ENCODE assay signal across 8 cellular contexts in genomic region chr14:95998656-95999055, GRCh38. TPM values are rescaled to one million over a fixed set of nuclear protein-coding genes. Genes with fewer than 3 reads are reported as not detected.
DNase-seq lines count a peak whose midpoint lies in the region; ATAC-seq and TF ChIP-seq lines count a peak whose summit lies in the region.

No MANE protein-coding gene starts in this region.

- H3K4me3 ChIP-seq in dorsolateral prefrontal cortex = no peak overlapping the region

- TF ChIP-seq CTCF in dorsolateral prefrontal cortex (IDR thresholded peaks at IDR 0.05 in 54 of 56, conservative IDR thresholded peaks at IDR 0.05 in 2 of 56; ENCODE audit: low read depth in 1 of 56, partially characterized antibody in 56 of 56) (peak; percentile 25 to 83 (median 61)), progenitor cell of endocrine pancreas (IDR thresholded peaks at IDR 0.05; ENCODE audit: unreplicated experiment) (peak; percentile 41)

- intact Hi-C loops in dorsolateral prefrontal cortex (cut with DNase I) = loop anchor here (1.0 to 10.0 kb wide), 6 partner anchors 39 to 426 kb away; partner anchors contain the start of gene C14orf132 (in 1 of the 2)

- no peak overlapping the region for H3K27ac ChIP-seq in dorsolateral prefrontal cortex

- H3K9me3 Mint-ChIP-seq in progenitor cell of endocrine pancreas (ENCODE audit: low read depth) = peaks cover 5% of the 10 kb centered on the region

- ATAC-seq in GM21447 (IDR thresholded peaks at IDR 0.05; ENCODE audit: unreplicated experiment) = no peak

- in situ Hi-C loops in G401 (cut with HindIII; ENCODE audit: low sequenced_read_pairs) = no loop called here

- H3K4me1 Mint-ChIP-seq in progenitor cell of endocrine pancreas (ENCODE audit: low read depth) = peaks cover 2% of the 10 kb centered on the region

- no peak overlapping the region for H3K27ac Mint-ChIP-seq in progenitor cell of endocrine pancreas

- peaks cover 5% of the 10 kb centered on the region for H3K27me3 Mint-ChIP-seq in progenitor cell of endocrine pancreas

- no peak overlapping the region for H3K4me3 Mint-ChIP-seq in progenitor cell of endocrine pancreas (ENCODE audit: low read depth)

- no peaks in the 10 kb centered on the region for H3K36me3 Mint-ChIP-seq in progenitor cell of endocrine pancreas (ENCODE audit: insufficient read depth)

- H3K27me3 ChIP-seq in dorsolateral prefrontal cortex = peaks cover 0 to 27% (median 3%) of the 10 kb centered on the region in 45 donors

- DNase-seq in G401 (ENCODE audit: low spot score) (peak; percentile 68), NCI-H2196 treated with DMSO at 0.1 percent for 48 hours (lab: John Stamatoyannopoulos, UW; ENCODE audit: unreplicated experiment) (peak; percentile 0), dorsolateral prefrontal cortex (no peak), progenitor cell of endocrine pancreas (ENCODE audit: low spot score, unreplicated experiment) (no peak), CD1c-positive myeloid dendritic cell (ENCODE audit: extremely low spot score) (no peak), NCI-H1930 (lab: John Stamatoyannopoulos, UW) (no peak)
- no peak for DNase-seq in stimulated activated CD4-positive, alpha-beta T cell treated with anti-CD3 and anti-CD28 coated beads, Interleukin-15, amount 100 ng/mL, for 24 hours

RNA-seq across cellular contexts. Expression of gene C14orf132, which starts 40.5 kb away (rescaled TPM):
- total RNA-seq in G401 (2014; rRNA removed; shearing (Covaris generic)) = 0.37 and 2.6 TPM in 2 replicates
- total RNA-seq in dorsolateral prefrontal cortex = 100 to 1,000 TPM in 116 of 120 experiments, 10 to 100 TPM in 4; 92.3 to 230 (median 143) TPM
- total RNA-seq in progenitor cell of endocrine pancreas = 49.6 and 58.3 TPM in 2 replicates

Comparison
In these comparisons a context has a peak if more than half of its experiments do, and no peak if none do; other contexts are left out.
1. DNase-seq: peak in G401 (single experiment) and NCI-H2196 treated with DMSO at 0.1 percent for 48 hours (single experiment); none in dorsolateral prefrontal cortex (0 of 10), progenitor cell of endocrine pancreas (single experiment), stimulated activated CD4-positive, alpha-beta T cell treated with anti-CD3 and anti-CD28 coated beads, Interleukin-15, amount 100 ng/mL, for 24 hours (single experiment), CD1c-positive myeloid dendritic cell (single experiment) and NCI-H1930 (0 of 2).
2. RNA of gene C14orf132, which starts 40.5 kb away (total RNA-seq): 92.3 to 230 TPM in dorsolateral prefrontal cortex and 49.6 to 58.3 TPM in progenitor cell of endocrine pancreas; 0.37 to 2.6 TPM in G401; every median in the first group is over 10 times any median in the second.